ENCODE assay signal across 9 cellular contexts in genomic region chr1:18875107-18875795, GRCh38. TPM values are rescaled to one million over a fixed set of nuclear protein-coding genes. Genes with fewer than 3 reads are reported as not detected.
DNase-seq lines count a peak whose midpoint lies in the region; ATAC-seq, FAIRE-seq and TF ChIP-seq lines count a peak whose summit lies in the region.
"Had no signal": no experiment of that assay in that cellular context is flagged by ENCODE, and none has a peak within 500 bp of the region (broad histone marks: within the 10 kb centered on the region; RNA-seq: fewer than 3 reads in every experiment).

No MANE protein-coding gene starts in this region.

- H3K36me3 ChIP-seq in mammary epithelial cell (ENCODE audit: insufficient read depth, low read length) = peaks cover 5% of the 10 kb centered on the region
- peaks cover 11 to 33% of the 10 kb centered on the region in 2 experiments for H3K36me3 ChIP-seq in keratinocyte (ENCODE audit: control insufficient read depth in 2 of 2, extremely low read depth in 1 of 2, insufficient read depth in 2 of 2, low read length in 2 of 2)

- H3K9me3 ChIP-seq in mammary epithelial cell (replicated peaks; ENCODE audit: insufficient read depth, low read length) (no peaks in the 10 kb centered on the region), keratinocyte (ENCODE audit: control insufficient read depth, low read depth, low read length) (no peaks in the 10 kb centered on the region)
- H3K9me3 ChIP-seq: BLaER1 treated with 17β-estradiol and CSF1 and Interleukin-3, amounts not matched to agents 10 nM and 100 nM had no signal

- 38% methylated on average over 18 of the region's 20 CpGs for WGBS in mammary epithelial cell (ENCODE audit: low coverage, missing lambda C conversion rate)

- in situ Hi-C loops in mammary epithelial cell (cut with MboI; ENCODE audit: low sequenced_read_pairs in 2 of 2) = no loop called here

- CTCF ChIA-PET in WTC11 (lab: Charles Lee) = interaction anchor here (0.6 to 3.6 kb wide), 51 partner anchors 9 to 610 kb away, joined by 3 to 39 read pairs (median 4); partner anchors contain the start of genes ALDH4A1 and CAPZB
- CTCF ChIA-PET in mammary epithelial cell (lab: Charles Lee; ENCODE audit: low non-redundant PET) = interaction anchor here (0.5 to 1.1 kb wide), 5 partner anchors 9 to 278 kb away, joined by 3 to 5 read pairs (median 3); no protein-coding TSS in a partner anchor

- BruUV-seq in mammary epithelial cell (replicated peaks; lab: Mats Ljungman, UMichigan) = no TSS peak

- no peaks in the 10 kb centered on the region for H3K79me2 ChIP-seq in mammary epithelial cell (ENCODE audit: insufficient read depth, low read length)
- H3K79me2 ChIP-seq in keratinocyte (ENCODE audit: control insufficient read depth, insufficient read depth, low read length) = no peaks in the 10 kb centered on the region

- H4K20me1 ChIP-seq in mammary epithelial cell (ENCODE audit: insufficient read depth, low read length) (no peaks in the 10 kb centered on the region), keratinocyte (ENCODE audit: control insufficient read depth, extremely low read depth, insufficient read depth, low read length) (no peaks in the 10 kb centered on the region)

- no peaks in the 10 kb centered on the region for H3K27me3 Mint-ChIP-seq in WTC11 (ENCODE audit: low read depth)

- peak; percentile 57 to 62 for DNase-seq in NCI-H187 (lab: John Stamatoyannopoulos, UW)
- no peak for DNase-seq in NCI-H187 treated with DMSO at 0.1 percent for 48 hours (lab: John Stamatoyannopoulos, UW)
- peak; percentile 35 for DNase-seq in NCI-H2171 (lab: John Stamatoyannopoulos, UW)
- DNase-seq in WTC11 (ENCODE audit: low spot score) = peak; percentile 95
- DNase-seq in mammary epithelial cell = peak; percentile 65
- DNase-seq in keratinocyte (ENCODE audit: low read depth, low spot score) = peak; percentile 36
- peak; percentile 85 for DNase-seq in stimulated activated CD4-positive, alpha-beta T cell treated with anti-CD3 and anti-CD28 coated beads, Interleukin-15, amount 100 ng/mL, for 24 hours

- H3K27ac ChIP-seq in mammary epithelial cell (ENCODE audit: insufficient read depth, low read depth, low read length) = no peak overlapping the region
- H3K27ac ChIP-seq in keratinocyte (ENCODE audit: control insufficient read depth, insufficient read depth, low read length) = no peak overlapping the region
- H3K27ac ChIP-seq: BLaER1 treated with 17β-estradiol and CSF1 and Interleukin-3, amounts not matched to agents 10 nM and 100 nM had no signal

- no peak overlapping the region for H3K27ac Mint-ChIP-seq in WTC11

- peak; percentile 69 for FAIRE-seq in keratinocyte (lab: Jason Lieb, UNC)

- H3K27me3 ChIP-seq in mammary epithelial cell (ENCODE audit: insufficient read depth, low read length) (no peaks in the 10 kb centered on the region), keratinocyte (ENCODE audit: control insufficient read depth, extremely low read depth, insufficient read depth, low read length) (no peaks in the 10 kb centered on the region)
- H3K27me3 ChIP-seq: BLaER1 treated with 17β-estradiol and CSF1 and Interleukin-3, amounts not matched to agents 10 nM and 100 nM had no signal

- H3K9me3 Mint-ChIP-seq in WTC11 = no peaks in the 10 kb centered on the region

- dilution Hi-C loops in mammary epithelial cell (cut with HindIII; ENCODE audit: low sequenced_read_pairs) (no loop called here), keratinocyte (cut with MboI; ENCODE audit: extremely low pct_ligation_motif_present, low sequenced_read_pairs) (no loop called here)

- no peaks in the 10 kb centered on the region for H3K36me3 Mint-ChIP-seq in WTC11

- H3K4me2 ChIP-seq in mammary epithelial cell (ENCODE audit: insufficient read depth, low read depth, low read length) (no peak overlapping the region), keratinocyte (ENCODE audit: control insufficient read depth, extremely low read depth, insufficient read depth, low read depth, low read length) (no peak overlapping the region)
- H3K4me2 ChIP-seq: BLaER1 treated with 17β-estradiol and CSF1 and Interleukin-3, amounts not matched to agents 10 nM and 100 nM had no signal

- ATAC-seq in WTC11 (peak; percentile 89), GM19395 (IDR thresholded peaks at IDR 0.05; ENCODE audit: unreplicated experiment) (no peak)

- POLR2A ChIA-PET in WTC11 (lab: Charles Lee) = no interaction called here

- no peaks in the 10 kb centered on the region; the same call in 1 of the 2 replicates for H3K4me1 Mint-ChIP-seq in WTC11

- no peaks in the 10 kb centered on the region for H3K9me1 ChIP-seq in keratinocyte (ENCODE audit: control insufficient read depth, extremely low read depth, insufficient read depth, low read length)

- no peak overlapping the region for H2AFZ ChIP-seq in mammary epithelial cell (ENCODE audit: low read depth, low read length)
- H2AFZ ChIP-seq in keratinocyte (ENCODE audit: control insufficient read depth, low read length) = no peak overlapping the region

- H3K4me3 ChIP-seq in mammary epithelial cell (replicated peaks in 1 of 3; ENCODE audit: insufficient read depth in 1 of 3, low read depth in 2 of 3, low read length in 3 of 3) (no peak overlapping the region), keratinocyte (ENCODE audit: control insufficient read depth in 2 of 3, extremely low read depth in 1 of 3, insufficient read depth in 2 of 3, low read depth in 1 of 3, low read length in 3 of 3) (no peak overlapping the region)
- H3K4me3 ChIP-seq: BLaER1 treated with 17β-estradiol and CSF1 and Interleukin-3, amounts not matched to agents 10 nM and 100 nM had no signal

- no peak overlapping the region for H3K9ac ChIP-seq in mammary epithelial cell (ENCODE audit: insufficient read depth, low read length)
- H3K9ac ChIP-seq in keratinocyte (ENCODE audit: control insufficient read depth, extremely low read depth, insufficient read depth, low read length) = no peak overlapping the region
- H3K9ac ChIP-seq: BLaER1 treated with 17β-estradiol and CSF1 and Interleukin-3, amounts not matched to agents 10 nM and 100 nM had no signal

- no peak overlapping the region for H3K4me3 Mint-ChIP-seq in WTC11

- intact Hi-C loops in mammary epithelial cell (cut with micrococcal nuclease) = loop anchor here (1.0 kb wide), 1 partner anchor 278 kb away; no protein-coding TSS in a partner anchor

- peak; percentile 93 for TF ChIP-seq CTCF in WTC11 (IDR thresholded peaks at IDR 0.05)
- peak; percentile 83 for TF ChIP-seq CTCF in mammary epithelial cell (conservative IDR thresholded peaks at IDR 0.05 in 1 of 2, IDR thresholded peaks at IDR 0.05 in 1 of 2; ENCODE audit: extremely low read depth in 1 of 2, insufficient read depth in 1 of 2, low read depth in 1 of 2, low read length in 2 of 2)
- TF ChIP-seq CTCF in keratinocyte (optimal IDR thresholded peaks at IDR 0.05 in 1 of 3, IDR thresholded peaks at IDR 0.05 in 1 of 3, conservative IDR thresholded peaks at IDR 0.05 in 1 of 3; ENCODE audit: extremely low read depth in 1 of 3, insufficient read depth in 2 of 3, low read length in 3 of 3) = peak; percentile 79 to 95 (median 87)

- H3K4me1 ChIP-seq in mammary epithelial cell (ENCODE audit: insufficient read depth, low read length) (no peaks in the 10 kb centered on the region), keratinocyte (ENCODE audit: control insufficient read depth, extremely low read depth, insufficient read depth, low read length) (no peaks in the 10 kb centered on the region)

TF ChIP-seq in WTC11, 78 proteins besides CTCF, POLR2A, EP300 and RAD21 (continues in another document):
- TF ChIP-seq GABPB1 (CRISPR knock-in tag; IDR thresholded peaks at IDR 0.05) = no peak

RNA-seq across cellular contexts. Expression of gene TAS1R2, which starts 15.8 kb away (rescaled TPM):
- total RNA-seq in WTC11 (2021) = not detected in 3 replicates
- total RNA-seq in mammary epithelial cell = under 1 TPM in 1 of 2 donors, not detected in 1; under 0.01 TPM
- not detected for polyA plus RNA-seq in mammary epithelial cell
- not detected for polyA minus RNA-seq in mammary epithelial cell
- polyA plus RNA-seq in keratinocyte = not detected in 3 replicates
- polyA plus RNA-seq in keratinocyte (2011; ENCODE audit: low read depth) = not detected
- not detected in 2 replicates for polyA plus RNA-seq in keratinocyte (2011; cell fraction: cytosol; rRNA removed)
- polyA plus RNA-seq in keratinocyte (2011; cell fraction: nucleus; rRNA removed) = not detected in 2 replicates
- polyA plus RNA-seq in keratinocyte (2012; ENCODE audit: low replicate concordance) = not detected in 2 replicates
- not detected in 3 replicates for polyA minus RNA-seq in keratinocyte
- not detected for polyA minus RNA-seq in keratinocyte (2011; cell fraction: cytosol; rRNA and poly(A)+ RNA removed)
- not detected in 2 replicates for polyA minus RNA-seq in keratinocyte (2011; cell fraction: nucleus; rRNA and poly(A)+ RNA removed)

RNA-seq across cellular contexts. Expression of gene ALDH4A1, which starts 27.1 kb away (rescaled TPM):
- total RNA-seq in WTC11 (2021) (31.0 to 37.5 TPM (median 36.2 TPM) in 3 replicates), mammary epithelial cell (10 to 100 TPM; 24.0 to 41.4 TPM)
- polyA plus RNA-seq in mammary epithelial cell (35.3 TPM), keratinocyte (38.7 to 91.9 TPM (median 52.7 TPM) in 3 replicates)
- polyA minus RNA-seq in mammary epithelial cell (24.8 TPM), keratinocyte (48.6 to 89.0 TPM (median 74.9 TPM) in 3 replicates)
- polyA plus RNA-seq in keratinocyte (2011; ENCODE audit: low read depth) = 23.4 TPM
- 32.0 and 62.6 TPM in 2 replicates for polyA plus RNA-seq in keratinocyte (2011; cell fraction: cytosol; rRNA removed)
- 62.5 and 83.1 TPM in 2 replicates for polyA plus RNA-seq in keratinocyte (2011; cell fraction: nucleus; rRNA removed)
- 44.0 and 48.3 TPM in 2 replicates for polyA plus RNA-seq in keratinocyte (2012; ENCODE audit: low replicate concordance)
- polyA minus RNA-seq in keratinocyte (2011; cell fraction: cytosol; rRNA and poly(A)+ RNA removed) = 91.9 TPM
- polyA minus RNA-seq in keratinocyte (2011; cell fraction: nucleus; rRNA and poly(A)+ RNA removed) = 65.3 and 76.2 TPM in 2 replicates
